Comparison of ENCODE assay signal across 8 cellular contexts in genomic region chr12:109291531-109292341, GRCh38. TPM values are rescaled to one million over a fixed set of nuclear protein-coding genes. Genes with fewer than 3 reads are reported as not detected.
DNase-seq lines count a peak whose midpoint lies in the region; ATAC-seq and TF ChIP-seq lines count a peak whose summit lies in the region.

No MANE protein-coding gene starts in this region.

- TF ChIP-seq CTCF in colonic mucosa (IDR thresholded peaks at IDR 0.05) (no peak), upper lobe of left lung (IDR thresholded peaks at IDR 0.05) (no peak)

- intact Hi-C loops in colonic mucosa (cut with DNase I): no loop called here

- DNase-seq in COR-L47 (lab: John Stamatoyannopoulos, UW) (peak; percentile 98), NCI-H2107 treated with DMSO at 0.1 percent for 48 hours (lab: John Stamatoyannopoulos, UW; ENCODE audit: unreplicated experiment) (peak; percentile 97), colonic mucosa (peak; percentile 69), medulla oblongata (ENCODE audit: extremely low spot score) (peak; percentile 89), upper lobe of left lung (peak in 1 of 2 donors; percentile 79), left lobe of liver (ENCODE audit: low spot score) (no peak), T-helper 1 cell (no peak)

- TF ChIP-seq POLR2A in upper lobe of left lung (IDR thresholded peaks at IDR 0.05): no peak

- H3K27me3 ChIP-seq in colonic mucosa (no peaks in the 10 kb centered on the region), upper lobe of left lung (peaks cover 0 to 11% (median 5%) of the 10 kb centered on the region in 4 donors)

- peak overlapping the region in 1 of 2 donors; percentile 3 for H3K9ac ChIP-seq in colonic mucosa (ENCODE audit: low read depth in 2 of 2, low read length in 2 of 2)

- no peak for TF ChIP-seq EP300 in upper lobe of left lung (IDR thresholded peaks at IDR 0.05)

- peak in 1 of 2 donors; percentile 42 for ATAC-seq in upper lobe of left lung (ENCODE audit: low FRiP score in 2 of 2)
- ATAC-seq in left lobe of liver: no peak
- ATAC-seq in HG03039 (IDR thresholded peaks at IDR 0.05; ENCODE audit: unreplicated experiment): no peak

- peaks cover 4% of the 10 kb centered on the region for H3K4me1 ChIP-seq in colonic mucosa
- peaks cover 2 to 11% (median 7%) of the 10 kb centered on the region in 4 donors for H3K4me1 ChIP-seq in upper lobe of left lung

- no peaks in the 10 kb centered on the region for H3K36me3 ChIP-seq in colonic mucosa
- no peaks in the 10 kb centered on the region for H3K36me3 ChIP-seq in upper lobe of left lung

- H3K4me3 ChIP-seq in colonic mucosa (peak overlapping the region; percentile 19), upper lobe of left lung (peak overlapping the region in 3 of 4 donors; percentile 15 to 38 (median 19))

- H3K27ac ChIP-seq in colonic mucosa (no peak overlapping the region), upper lobe of left lung (no peak overlapping the region)

- H3K9me3 ChIP-seq in colonic mucosa (no peaks in the 10 kb centered on the region), upper lobe of left lung (no peaks in the 10 kb centered on the region)

- WGBS in upper lobe of left lung, 2 donors: 1 to 9% methylated on average over 5 to 25 of the region's 31 CpGs

RNA-seq across cellular contexts. Expression of gene FOXN4, which starts 17.3 kb away (rescaled TPM):
- total RNA-seq in colonic mucosa (not detected), upper lobe of left lung (1 to 10 TPM in 2 of 6 donors, under 1 TPM in 1, not detected in 3; 0.49 to 5.2 (median 1.1) TPM), left lobe of liver (0.10 TPM)

RNA-seq across cellular contexts. Expression of gene MYO1H, which starts 56.0 kb away (rescaled TPM):
- total RNA-seq in colonic mucosa: under 1 TPM in 1 of 2 donors, not detected in 1; 0.21 TPM
- total RNA-seq in upper lobe of left lung: under 1 TPM in 3 of 6 donors, not detected in 3; 0.17 to 0.51 (median 0.46) TPM
- total RNA-seq in left lobe of liver: not detected

Comparison
In these comparisons a context has a peak if more than half of its experiments do, and no peak if none do; other contexts are left out.
1. DNase-seq: peak in COR-L47 (single experiment), NCI-H2107 treated with DMSO at 0.1 percent for 48 hours (single experiment), colonic mucosa (single experiment) and medulla oblongata (single experiment); none in left lobe of liver (single experiment) and T-helper 1 cell (0 of 5).